ENCODE assay signal across 11 cellular contexts in the genomic region with DNA sequence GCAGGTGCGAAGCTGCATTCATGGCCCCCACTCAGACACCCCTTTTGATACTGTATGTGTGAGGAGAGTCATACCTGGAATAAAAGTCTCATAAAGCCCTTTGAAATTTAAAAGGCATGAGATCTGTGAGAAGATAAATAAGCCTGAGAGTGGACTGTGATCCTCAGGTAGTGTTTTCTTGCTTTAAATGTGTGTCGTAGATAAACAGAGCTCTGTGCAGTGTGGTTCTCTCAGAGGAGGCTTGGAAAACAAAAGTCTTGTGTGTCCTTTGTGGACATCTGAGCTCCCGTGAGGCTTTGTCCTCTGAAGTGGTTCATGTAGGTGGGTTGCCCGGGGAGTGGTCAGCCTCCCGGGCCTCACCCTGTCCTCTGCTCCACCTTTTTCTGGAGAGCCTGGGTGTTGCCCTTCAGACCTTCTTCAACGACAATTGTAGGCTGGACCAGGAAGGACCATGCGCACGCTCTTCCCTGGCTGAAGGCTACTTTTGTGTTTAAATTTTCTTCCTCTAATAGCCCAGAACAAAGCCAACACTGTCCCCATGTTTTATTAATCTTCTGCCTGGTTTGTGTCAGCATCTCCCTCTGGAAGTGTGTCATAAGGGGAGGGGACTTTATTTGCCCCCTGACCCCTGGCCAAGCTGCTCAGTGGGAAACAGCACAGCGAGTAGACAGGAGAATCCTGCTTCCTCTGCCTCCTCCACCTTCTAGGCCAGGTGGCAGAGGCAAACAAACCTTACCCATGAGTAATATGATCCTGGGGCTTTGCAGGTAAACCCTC.
DNase-seq lines count a peak whose midpoint lies in the region; ATAC-seq and TF ChIP-seq lines count a peak whose summit lies in the region.
"Had no signal": no experiment of that assay in that cellular context is flagged by ENCODE, and none has a peak within 500 bp of the region (broad histone marks: within the 10 kb centered on the region; RNA-seq: fewer than 3 reads in every experiment).

No MANE protein-coding gene starts in this region.

- no peaks in the 10 kb centered on the region for H3K27me3 Mint-ChIP-seq in stimulated activated memory B cell treated with anti-CD40 and anti-IgM and Interleukin-4, amounts not matched to agents 10 μg/mL and 1 μg/mL and 100 μg/mL, for 72 hours

- H3K4me3 ChIP-seq in epithelial cell of esophagus (ENCODE audit: low read length) = no peak overlapping the region
- H3K4me3 ChIP-seq: A549, SK-N-MC had no signal

- DNase-seq in NCI-H2227 (lab: John Stamatoyannopoulos, UW; ENCODE audit: unreplicated experiment) (peak; percentile 35), NCI-H2227 treated with DMSO at 0.1 percent for 48 hours (lab: John Stamatoyannopoulos, UW) (no peak), NCI-H526 (lab: John Stamatoyannopoulos, UW) (peak; percentile 79 to 84), epithelial cell of esophagus (ENCODE audit: low read depth) (peak; percentile 40), NOMO-1 (lab: John Stamatoyannopoulos, UW; ENCODE audit: unreplicated experiment in 2 of 2) (no peak)
- DNase-seq: stimulated activated CD4-positive, alpha-beta T cell treated with anti-CD3 and anti-CD28 coated beads, Interleukin-12 subunit alpha, Interleukin-12 subunit beta, amount 100 ng/mL, for 4 hours had no signal

- H3K27ac Mint-ChIP-seq in stimulated activated memory B cell treated with anti-CD40 and anti-IgM and Interleukin-4, amounts not matched to agents 10 μg/mL and 1 μg/mL and 100 μg/mL, for 72 hours = peak overlapping the region; percentile 67

- H3K4me1 Mint-ChIP-seq in stimulated activated memory B cell treated with anti-CD40 and anti-IgM and Interleukin-4, amounts not matched to agents 10 μg/mL and 1 μg/mL and 100 μg/mL, for 72 hours = peaks cover 27% of the 10 kb centered on the region

- H3K4me3 Mint-ChIP-seq in stimulated activated memory B cell treated with anti-CD40 and anti-IgM and Interleukin-4, amounts not matched to agents 10 μg/mL and 1 μg/mL and 100 μg/mL, for 72 hours = no peak overlapping the region

- H3K36me3 Mint-ChIP-seq in stimulated activated memory B cell treated with anti-CD40 and anti-IgM and Interleukin-4, amounts not matched to agents 10 μg/mL and 1 μg/mL and 100 μg/mL, for 72 hours = peaks cover 27% of the 10 kb centered on the region

- no peak for TF ChIP-seq CTCF in epithelial cell of esophagus (IDR thresholded peaks at IDR 0.05; ENCODE audit: insufficient read depth, low read depth, low read length, missing control alignments)

- no peaks in the 10 kb centered on the region for H3K9me3 Mint-ChIP-seq in stimulated activated memory B cell treated with anti-CD40 and anti-IgM and Interleukin-4, amounts not matched to agents 10 μg/mL and 1 μg/mL and 100 μg/mL, for 72 hours

- no peak for ATAC-seq in stimulated activated memory B cell treated with anti-CD40 and anti-IgM and Interleukin-4, amounts not matched to agents 10 μg/mL and 1 μg/mL and 100 μg/mL, for 72 hours
- ATAC-seq in GM19397 (IDR thresholded peaks at IDR 0.05; ENCODE audit: unreplicated experiment) (no peak), SK-N-SH treated with all-trans-retinoic acid at 6 μM for 48 hours (no peak)
- ATAC-seq: A549 had no signal

TF ChIP-seq in SK-N-SH treated with all-trans-retinoic acid at 6 μM for 48 hours, 23 proteins besides CTCF, POLR2A, EP300 and RAD21:
- TF ChIP-seq ARNTL (CRISPR knock-in tag; IDR thresholded peaks at IDR 0.05; ENCODE audit: borderline replicate concordance, low read depth) (no peak), ISL1 (CRISPR knock-in tag; IDR thresholded peaks at IDR 0.05) (no peak)
TF ChIP-seq in SK-N-SH treated with all-trans-retinoic acid at 6 μM for 48 hours: peak in this region for 0.

Comparison
In these comparisons a context has a peak if more than half of its experiments do, and no peak if none do; other contexts are left out.
1. DNase-seq: peak in NCI-H2227 (single experiment), NCI-H526 (2 of 2) and epithelial cell of esophagus (single experiment); none in NCI-H2227 treated with DMSO at 0.1 percent for 48 hours (single experiment) and NOMO-1 (0 of 2).